ENCODE assay signal across 1 cellular context in genomic region chr5:132394681-132395259, GRCh38.
TF ChIP-seq lines count a peak whose summit lies in the region.

No MANE protein-coding gene starts in this region.

TF ChIP-seq in SK-N-SH treated with all-trans-retinoic acid at 6 μM for 48 hours, 23 proteins besides CTCF, POLR2A, EP300 and RAD21 (continued from another document):
- TF ChIP-seq POU6F1 (CRISPR knock-in tag; IDR thresholded peaks at IDR 0.05; ENCODE audit: borderline replicate concordance, low read depth) = no peak
- TF ChIP-seq ZNF70 (CRISPR knock-in tag; IDR thresholded peaks at IDR 0.05) = no peak
- no peak for TF ChIP-seq PATZ1 (CRISPR knock-in tag; IDR thresholded peaks at IDR 0.05; ENCODE audit: borderline replicate concordance)
- TF ChIP-seq ZFP3 (CRISPR knock-in tag; IDR thresholded peaks at IDR 0.05) = no peak
- no peak for TF ChIP-seq ARNTL (CRISPR knock-in tag; IDR thresholded peaks at IDR 0.05; ENCODE audit: borderline replicate concordance, low read depth)
- TF ChIP-seq BACH2 (CRISPR knock-in tag; IDR thresholded peaks at IDR 0.05; ENCODE audit: borderline replicate concordance) = no peak
- no peak for TF ChIP-seq ESRRG (CRISPR knock-in tag; IDR thresholded peaks at IDR 0.05)
- TF ChIP-seq ZC3H10 (CRISPR knock-in tag; IDR thresholded peaks at IDR 0.05) = no peak
- TF ChIP-seq GLIS3 (CRISPR knock-in tag; IDR thresholded peaks at IDR 0.05) = no peak
- no peak for TF ChIP-seq RARB (CRISPR knock-in tag; IDR thresholded peaks at IDR 0.05)
- TF ChIP-seq SNAI2 (CRISPR knock-in tag; IDR thresholded peaks at IDR 0.05) = no peak
